ENCODE assay signal across 8 cellular contexts in genomic region chr5:30040483-30041116, GRCh38.
DNase-seq lines count a peak whose midpoint lies in the region; ATAC-seq and TF ChIP-seq lines count a peak whose summit lies in the region.

No MANE protein-coding gene starts in this region.

- H3K27me3 Mint-ChIP-seq in activated CD8-positive, alpha-beta memory T cell treated with anti-CD3 and anti-CD28 coated beads, Interleukin-2, amount 10 ng/mL, durations not matched to agents 7 days and 5 days = no peaks in the 10 kb centered on the region

- no peak overlapping the region for H3K4me3 ChIP-seq in DOHH2 (ENCODE audit: low read length)

- H3K36me3 Mint-ChIP-seq in activated CD8-positive, alpha-beta memory T cell treated with anti-CD3 and anti-CD28 coated beads, Interleukin-2, amount 10 ng/mL, durations not matched to agents 7 days and 5 days = no peaks in the 10 kb centered on the region

- peak; percentile 79 for ATAC-seq in HG02885 (IDR thresholded peaks at IDR 0.05; ENCODE audit: poor library complexity, unreplicated experiment)
- ATAC-seq in activated CD8-positive, alpha-beta memory T cell treated with anti-CD3 and anti-CD28 coated beads, Interleukin-2, amount 10 ng/mL, durations not matched to agents 7 days and 5 days = no peak

- H3K9me3 Mint-ChIP-seq in activated CD8-positive, alpha-beta memory T cell treated with anti-CD3 and anti-CD28 coated beads, Interleukin-2, amount 10 ng/mL, durations not matched to agents 7 days and 5 days (ENCODE audit: low read depth) = peaks cover 6% of the 10 kb centered on the region

- H3K79me2 ChIP-seq in DOHH2 (ENCODE audit: control insufficient read depth, low read length) = no peaks in the 10 kb centered on the region

- CTCF ChIA-PET in activated CD8-positive, alpha-beta memory T cell treated with anti-CD3 and anti-CD28 coated beads, Interleukin-2, amount 10 ng/mL, durations not matched to agents 7 days and 5 days (lab: Charles Lee) = interaction anchor here (0.7 to 1.2 kb wide), 3 partner anchors 809 to 1230 kb away, joined by 3 read pairs; no protein-coding TSS in a partner anchor

- no peaks in the 10 kb centered on the region for H3K4me1 ChIP-seq in DOHH2 (ENCODE audit: control insufficient read depth, low read length)

- no peak overlapping the region for H3K27ac Mint-ChIP-seq in activated CD8-positive, alpha-beta memory T cell treated with anti-CD3 and anti-CD28 coated beads, Interleukin-2, amount 10 ng/mL, durations not matched to agents 7 days and 5 days

- H4K20me1 ChIP-seq in DOHH2 (ENCODE audit: control insufficient read depth, insufficient read depth, low read depth, low read length) = no peaks in the 10 kb centered on the region

- TF ChIP-seq CTCF in DOHH2 (IDR thresholded peaks at IDR 0.05; ENCODE audit: low read depth, low read length, poor library complexity, severe bottlenecking) = peak; percentile 79

- H3K4me2 ChIP-seq in DOHH2 (ENCODE audit: low read length) = no peak overlapping the region

- H3F3A ChIP-seq in DOHH2 (ENCODE audit: control insufficient read depth, insufficient read depth) = no peaks in the 10 kb centered on the region

- H3K9me2 ChIP-seq in DOHH2 (replicated peaks; ENCODE audit: control insufficient read depth, low read length) = no peaks in the 10 kb centered on the region

- H3K4me3 Mint-ChIP-seq in activated CD8-positive, alpha-beta memory T cell treated with anti-CD3 and anti-CD28 coated beads, Interleukin-2, amount 10 ng/mL, durations not matched to agents 7 days and 5 days = no peak overlapping the region

- H3K27me3 ChIP-seq in DOHH2 (ENCODE audit: control insufficient read depth, low read length) = no peaks in the 10 kb centered on the region

- no peaks in the 10 kb centered on the region for H3K36me3 ChIP-seq in DOHH2 (ENCODE audit: control insufficient read depth, low read length)

- H3K9me3 ChIP-seq in DOHH2 (ENCODE audit: control insufficient read depth, insufficient read depth, low read length) = no peaks in the 10 kb centered on the region

- DNase-seq in NCI-H2171 (lab: John Stamatoyannopoulos, UW) = peak; percentile 54
- peak; percentile 1 to 11 for DNase-seq in activated CD4-positive, alpha-beta T cell treated with anti-CD3 and anti-CD28 coated beads, Interleukin-2, amount 50 U/mL, for 48 hours
- DNase-seq in iris pigment epithelial cell (ENCODE audit: low read depth) = peak; percentile 70
- DNase-seq in activated gamma-delta T cell treated with Interleukin-2 at 50 U/mL for 16 hours = no peak
- no peak for DNase-seq in activated CD8-positive, alpha-beta memory T cell treated with anti-CD3 and anti-CD28 coated beads, Interleukin-2, amount 10 ng/mL, durations not matched to agents 7 days and 5 days
- DNase-seq in stimulated activated CD4-positive, alpha-beta T cell treated with anti-CD3 and anti-CD28 coated beads, Interleukin-1b, Interleukin-23, amount 100 ng/mL, for 48 hours = no peak

- H3K27ac ChIP-seq in DOHH2 (ENCODE audit: low read depth, low read length) = no peak overlapping the region

- no peaks in the 10 kb centered on the region for H3K4me1 Mint-ChIP-seq in activated CD8-positive, alpha-beta memory T cell treated with anti-CD3 and anti-CD28 coated beads, Interleukin-2, amount 10 ng/mL, durations not matched to agents 7 days and 5 days

Comparison
In these comparisons a context has a peak if more than half of its experiments do, and no peak if none do; other contexts are left out.
1. DNase-seq: peak in NCI-H2171 (single experiment), activated CD4-positive, alpha-beta T cell treated with anti-CD3 and anti-CD28 coated beads, Interleukin-2, amount 50 U/mL, for 48 hours (2 of 2) and iris pigment epithelial cell (single experiment); none in activated gamma-delta T cell treated with Interleukin-2 at 50 U/mL for 16 hours (single experiment), activated CD8-positive, alpha-beta memory T cell treated with anti-CD3 and anti-CD28 coated beads, Interleukin-2, amount 10 ng/mL, durations not matched to agents 7 days and 5 days (single experiment) and stimulated activated CD4-positive, alpha-beta T cell treated with anti-CD3 and anti-CD28 coated beads, Interleukin-1b, Interleukin-23, amount 100 ng/mL, for 48 hours (single experiment).